1 cellular context compared by ENCODE assay signal in genomic region chr2:86563650-86564061, GRCh38.
TF ChIP-seq lines count a peak whose summit lies in the region.

No MANE protein-coding gene starts in this region.

TF ChIP-seq in GM12878, 131 proteins besides CTCF, POLR2A, EP300 and RAD21:
- TF ChIP-seq DPF2 (IDR thresholded peaks at IDR 0.05) = no peak; the same call in 1 of the 2 replicates
- TF ChIP-seq ZSCAN29 (IDR thresholded peaks at IDR 0.05) = 0 out of 2 replicates have a peak, but pooled peaks have one; percentile 67
- TF ChIP-seq MTA3 (IDR thresholded peaks at IDR 0.05; ENCODE audit: borderline replicate concordance, low read length) = no peak
- TF ChIP-seq SREBF2 (IDR thresholded peaks at IDR 0.05; ENCODE audit: low read length) = no peak
- no peak for TF ChIP-seq GABPA (IDR thresholded peaks at IDR 0.05; ENCODE audit: low read depth)
- no peak for TF ChIP-seq PAX5 (IDR thresholded peaks at IDR 0.05; ENCODE audit: borderline replicate concordance, low read depth, low read length)
- peak; percentile 69 for TF ChIP-seq ZNF592 (IDR thresholded peaks at IDR 0.05)
- TF ChIP-seq MLLT1 (IDR thresholded peaks at IDR 0.05) = 0 out of 2 replicates have a peak, but pooled peaks have one; percentile 36
- TF ChIP-seq PBX3 (IDR thresholded peaks at IDR 0.05; ENCODE audit: insufficient replicate concordance, low read depth, low read length) = no peak
- TF ChIP-seq HDGF (IDR thresholded peaks at IDR 0.05) = 0 out of 2 replicates have a peak, but pooled peaks have one; percentile 40
- no peak for TF ChIP-seq EED (IDR thresholded peaks at IDR 0.05; ENCODE audit: low read depth)
- 0 out of 2 replicates have a peak, but pooled peaks have one; percentile 8 for TF ChIP-seq SMARCA5 (IDR thresholded peaks at IDR 0.05)
- no peak for TF ChIP-seq MYB (IDR thresholded peaks at IDR 0.05; ENCODE audit: borderline replicate concordance, low read depth, low read length)
- TF ChIP-seq WRNIP1 (IDR thresholded peaks at IDR 0.05; ENCODE audit: borderline replicate concordance, low read depth, low read length) = 0 out of 2 replicates have a peak, but pooled peaks have one; percentile 9
- no peak for TF ChIP-seq EGR1 (IDR thresholded peaks at IDR 0.05; ENCODE audit: borderline replicate concordance in 1 of 2, low read depth in 2 of 2, low read length in 2 of 2)
- TF ChIP-seq IKZF1 (conservative IDR thresholded peaks at IDR 0.05) = 0 out of 2 replicates have a peak, but pooled peaks have one; percentile 1
- TF ChIP-seq CBX3 (IDR thresholded peaks at IDR 0.05; ENCODE audit: borderline replicate concordance, low read depth) = no peak
- TF ChIP-seq CEBPZ (IDR thresholded peaks at IDR 0.05; ENCODE audit: low read depth, low read length) = no peak
- TF ChIP-seq PRDM15 (CRISPR knock-in tag; IDR thresholded peaks at IDR 0.05) = no peak
